Comparison of ENCODE assay signal across 24 cellular contexts in genomic region chr4:73674451-73674919, GRCh38. TPM values are rescaled to one million over a fixed set of nuclear protein-coding genes. Genes with fewer than 3 reads are reported as not detected.
A peak's percentile ranks its signal among the peaks of the same experiment; 100 is the strongest.
DNase-seq lines count a peak whose midpoint lies in the region; ATAC-seq and TF ChIP-seq lines count a peak whose summit lies in the region.
"Had no signal": no experiment of that assay in that cellular context is flagged by ENCODE, and none has a peak within 500 bp of the region (broad histone marks: within the 10 kb centered on the region; RNA-seq: fewer than 3 reads in every experiment).

No MANE protein-coding gene starts in this region.

- BruUV-seq in PC-3 (replicated peaks; lab: Mats Ljungman, UMichigan), result no TSS peak

- DNase-seq in AG08395 (ENCODE audit: low spot score) (peak; percentile 27), PC-3 (peak; percentile 45), choroid plexus epithelial cell (ENCODE audit: low read depth) (peak; percentile 16), Right ventricle myocardium superior (peak; percentile 50), SJCRH30 (no peak)
- DNase-seq in activated effector memory CD4-positive, alpha-beta T cell treated with anti-CD3 and anti-CD28 coated beads, Interleukin-2, amount 50 U/mL, for 16 hours, result no peak
- DNase-seq: activated B cell treated with CpG ODN at 0.5 μM for 24 hours; activated CD8-positive, alpha-beta T cell treated with anti-CD3 and anti-CD28 coated beads for 36 hours; activated naive CD4-positive, alpha-beta T cell treated with anti-CD3 and anti-CD28 coated beads, Interleukin-2, amount 10 ng/mL, durations not matched to agents 7 days and 5 days; activated T-cell treated with anti-CD3 and anti-CD28 coated beads, Interleukin-2, amount 50 U/mL, for 24 hours; aorta; hypothalamus; mesendoderm; naive thymus-derived CD4-positive, alpha-beta T cell; NCI-H1417 treated with DMSO at 0.1 percent for 48 hours; NCI-H748 treated with DMSO at 0.1 percent for 48 hours; ovary; sigmoid colon; stimulated activated naive B cell treated with anti-CD40 and anti-IgM and Interleukin-4, amounts not matched to agents 10 μg/mL and 1 μg/mL and 100 μg/mL, for 72 hours had no signal

- H3K9me3 ChIP-seq in PC-3 (ENCODE audit: low read length) (no peaks in the 10 kb centered on the region), SJCRH30 (replicated peaks) (no peaks in the 10 kb centered on the region)
- H3K9me3 ChIP-seq: ovary, sigmoid colon had no signal

- POLR2A ChIA-PET in PC-3 (lab: Charles Lee; ENCODE audit: unreplicated experiment), result no interaction called here

- peaks cover 27% of the 10 kb centered on the region for H3F3A ChIP-seq in PC-3 (ENCODE audit: low read length, unreplicated experiment)

- ATAC-seq in PC-3 (no peak), Right ventricle myocardium superior (ENCODE audit: poor library complexity) (peak; percentile 54), GM19467 (IDR thresholded peaks at IDR 0.05; ENCODE audit: unreplicated experiment) (no peak), HG03354 (IDR thresholded peaks at IDR 0.05; ENCODE audit: poor library complexity, severe bottlenecking, unreplicated experiment) (no peak)
- ATAC-seq: activated CD8-positive, alpha-beta T cell treated with anti-CD3 and anti-CD28 coated beads for 36 hours; HepG2; naive thymus-derived CD4-positive, alpha-beta T cell; stimulated activated naive B cell treated with anti-CD40 and anti-IgM and Interleukin-4, amounts not matched to agents 10 μg/mL and 1 μg/mL and 100 μg/mL, for 72 hours had no signal

- no peaks in the 10 kb centered on the region for H3K9me2 ChIP-seq in PC-3 (replicated peaks; ENCODE audit: low read length)

- H3K79me2 ChIP-seq in PC-3 (ENCODE audit: low read length), result no peaks in the 10 kb centered on the region

- H2AFZ ChIP-seq in PC-3 (ENCODE audit: low read length), result no peak overlapping the region

- H3K4me3 ChIP-seq in PC-3 (ENCODE audit: low read length), result no peak overlapping the region
- no peak overlapping the region for H3K4me3 ChIP-seq in choroid plexus epithelial cell (ENCODE audit: low read depth, low read length)
- H3K4me3 ChIP-seq in SJCRH30, result no peak overlapping the region
- H3K4me3 ChIP-seq: ovary, sigmoid colon had no signal

- intact Hi-C loops in PC-3 (cut with micrococcal nuclease), result no loop called here
- intact Hi-C loops in Right ventricle myocardium superior (cut with DNase I), result no loop called here

- peak overlapping the region; percentile 92; the same call in 1 of the 2 replicates for H3K9ac ChIP-seq in PC-3 (ENCODE audit: low read length)

- H3K4me2 ChIP-seq in PC-3 (ENCODE audit: low read length), result no peak overlapping the region

- H3K27ac ChIP-seq in PC-3 (ENCODE audit: low read length), result peak overlapping the region; percentile 96
- H3K27ac ChIP-seq in SJCRH30, result no peak overlapping the region
- H3K27ac ChIP-seq: C4-2B, ovary, sigmoid colon had no signal

- no peaks in the 10 kb centered on the region for H4K20me1 ChIP-seq in PC-3 (ENCODE audit: low read length)

- H3K4me1 ChIP-seq in PC-3 (ENCODE audit: insufficient read depth, low read length) (peaks cover 60% of the 10 kb centered on the region), SJCRH30 (peaks cover 19% of the 10 kb centered on the region)

- H3K27me3 ChIP-seq in PC-3 (ENCODE audit: low read length) (no peaks in the 10 kb centered on the region), SJCRH30 (no peaks in the 10 kb centered on the region)
- H3K27me3 ChIP-seq: ovary, sigmoid colon had no signal

- no peaks in the 10 kb centered on the region for H3K36me3 ChIP-seq in PC-3 (ENCODE audit: low read depth, low read length)
- H3K36me3 ChIP-seq in SJCRH30, result no peaks in the 10 kb centered on the region
- H3K36me3 ChIP-seq: ovary, sigmoid colon had no signal

- CTCF ChIA-PET in PC-3 (lab: Charles Lee), result interaction anchor here (0.6 kb wide), 1 partner anchor 148 kb away, joined by 4 read pairs; no protein-coding TSS in a partner anchor

- TF ChIP-seq CTCF in PC-3 (conservative IDR thresholded peaks at IDR 0.05; ENCODE audit: low read depth, low read length), result no peak
- TF ChIP-seq CTCF in choroid plexus epithelial cell (conservative IDR thresholded peaks at IDR 0.05; ENCODE audit: low read depth, low read length), result no peak

RNA-seq across cellular contexts. Expression of gene RASSF6, which starts 54.2 kb away (rescaled TPM):
- total RNA-seq in PC-3 (2014; rRNA removed), result 0.69 and 1.1 TPM in 2 replicates
- not detected for total RNA-seq in Right ventricle myocardium superior
- 0.03 and 0.08 TPM in 2 replicates for total RNA-seq in SJCRH30 (2014; rRNA removed; shearing (Covaris generic))
- total RNA-seq: activated CD8-positive, alpha-beta T cell treated with anti-CD3 and anti-CD28 coated beads for 36 hours; aorta; T-helper 2 cell treated with Interferon-gamma antibody and Interleukin-4, amounts not matched to agents 100 ng/mL and 5 ng/mL, for 36 hours had no signal

Comparison
In these comparisons a context has a peak if more than half of its experiments do, and no peak if none do; other contexts are left out.
1. DNase-seq: peak in AG08395 (single experiment), PC-3 (single experiment), choroid plexus epithelial cell (single experiment) and Right ventricle myocardium superior (single experiment); none in SJCRH30 (0 of 2) and activated effector memory CD4-positive, alpha-beta T cell treated with anti-CD3 and anti-CD28 coated beads, Interleukin-2, amount 50 U/mL, for 16 hours (single experiment).